In the genomic region with DNA sequence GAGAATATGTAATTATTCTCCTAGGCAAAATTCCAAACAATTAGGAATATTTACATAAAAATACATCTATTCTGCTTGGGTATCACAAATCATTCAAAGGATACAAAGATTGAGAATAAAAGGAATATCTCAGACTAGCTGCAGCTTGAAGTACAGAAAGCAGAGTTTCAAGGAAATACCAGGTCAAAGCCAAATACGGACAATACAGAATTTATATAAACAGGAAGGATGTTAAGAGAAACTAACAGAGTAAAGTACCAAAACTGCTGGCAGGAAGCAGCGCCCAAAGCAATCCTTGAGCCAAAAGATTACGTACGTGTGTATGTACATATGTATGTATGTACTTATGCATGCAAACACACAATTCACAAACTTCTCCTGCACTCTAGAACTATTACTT, we compare ENCODE assay signal across 11 cellular contexts.
DNase-seq lines count a peak whose midpoint lies in the region; ATAC-seq and TF ChIP-seq lines count a peak whose summit lies in the region.
"Had no signal": no experiment of that assay in that cellular context is flagged by ENCODE, and none has a peak within 500 bp of the region (broad histone marks: within the 10 kb centered on the region; RNA-seq: fewer than 3 reads in every experiment).

No MANE protein-coding gene starts in this region.

- H3K27me3 Mint-ChIP-seq in CD4-positive, alpha-beta memory T cell, result no peaks in the 10 kb centered on the region
- no peaks in the 10 kb centered on the region for H3K27me3 Mint-ChIP-seq in activated B cell treated with CpG ODN at 0.5 μM for 24 hours

- peak overlapping the region in 5 of 8 donors; percentile 29 to 70 (median 65) for H3K4me3 Mint-ChIP-seq in CD4-positive, alpha-beta memory T cell
- H3K4me3 Mint-ChIP-seq in activated B cell treated with CpG ODN at 0.5 μM for 24 hours, result no peak overlapping the region

- intact Hi-C loops in CD4-positive, alpha-beta memory T cell (cut with micrococcal nuclease), result no loop called here
- intact Hi-C loops in activated B cell treated with CpG ODN at 0.5 μM for 24 hours (cut with micrococcal nuclease), result no loop called here

- no peak for TF ChIP-seq CTCF in activated B cell treated with CpG ODN at 0.5 μM for 24 hours (IDR thresholded peaks at IDR 0.05)

- no peak overlapping the region for H3K4me3 ChIP-seq in CD4-positive, alpha-beta memory T cell (ENCODE audit: low read length in 2 of 2)
- no peak overlapping the region for H3K4me3 ChIP-seq in HAP-1
- H3K4me3 ChIP-seq: right atrium auricular region had no signal

- no peaks in the 10 kb centered on the region for H3K27me3 ChIP-seq in CD4-positive, alpha-beta memory T cell (ENCODE audit: insufficient read depth, low read length)
- no peaks in the 10 kb centered on the region for H3K27me3 ChIP-seq in HAP-1 (ENCODE audit: low read depth)
- H3K27me3 ChIP-seq: right atrium auricular region had no signal

- no peaks in the 10 kb centered on the region for H3K9me3 ChIP-seq in CD4-positive, alpha-beta memory T cell (ENCODE audit: control insufficient read depth in 1 of 2, low read length in 2 of 2)
- no peaks in the 10 kb centered on the region for H3K9me3 ChIP-seq in HAP-1
- H3K9me3 ChIP-seq: right atrium auricular region had no signal

- POLR2A ChIA-PET in CD4-positive, alpha-beta memory T cell (lab: Charles Lee; ENCODE audit: partially characterized antibody), result no interaction called here
- POLR2A ChIA-PET in activated B cell treated with CpG ODN at 0.5 μM for 24 hours (lab: Charles Lee), result no interaction called here

- in situ Hi-C loops in HAP-1 (cut with MboI; ENCODE audit: low sequenced_read_pairs), result no loop called here

- DNase-seq in CD4-positive, alpha-beta memory T cell, result peak in 2 of 5 donors; percentile 13 to 18
- DNase-seq in HAP-1 (ENCODE audit: low spot score in 2 of 2) (peak; percentile 33 to 92), activated B cell treated with CpG ODN at 0.5 μM for 24 hours (no peak), left lobe of liver (ENCODE audit: low spot score) (no peak), activated gamma-delta T cell (lab: John Stamatoyannopoulos, UW) (no peak), NCI-H82 (lab: John Stamatoyannopoulos, UW) (no peak), NCI-H748 treated with DMSO at 0.1 percent for 48 hours (lab: John Stamatoyannopoulos, UW) (no peak)
- DNase-seq in activated effector memory CD4-positive, alpha-beta T cell treated with anti-CD3 and anti-CD28 coated beads, Interleukin-2, amount 50 U/mL, for 16 hours, result no peak
- DNase-seq: central memory CD4-positive, alpha-beta T cell; NCI-H524 had no signal

- H3K27ac Mint-ChIP-seq in CD4-positive, alpha-beta memory T cell, result peak overlapping the region in 6 of 7 donors; percentile 17 to 62 (median 42)
- H3K27ac Mint-ChIP-seq in activated B cell treated with CpG ODN at 0.5 μM for 24 hours, result peak overlapping the region; percentile 30

- CTCF ChIA-PET in CD4-positive, alpha-beta memory T cell (lab: Charles Lee; ENCODE audit: partially characterized antibody), result no interaction called here
- CTCF ChIA-PET in activated B cell treated with CpG ODN at 0.5 μM for 24 hours (lab: Charles Lee), result no interaction called here

- no peak overlapping the region for H3K27ac ChIP-seq in CD4-positive, alpha-beta memory T cell (ENCODE audit: low read depth, low read length)
- H3K27ac ChIP-seq: right atrium auricular region had no signal

- H3K36me3 Mint-ChIP-seq in CD4-positive, alpha-beta memory T cell, result peaks cover 25 to 48% of the 10 kb centered on the region in 2 donors
- H3K36me3 Mint-ChIP-seq in activated B cell treated with CpG ODN at 0.5 μM for 24 hours (ENCODE audit: low read depth), result peaks cover 31% of the 10 kb centered on the region

- peaks cover 0 to 22% (median 14%) of the 10 kb centered on the region in 8 donors for H3K9me3 Mint-ChIP-seq in CD4-positive, alpha-beta memory T cell
- H3K9me3 Mint-ChIP-seq in activated B cell treated with CpG ODN at 0.5 μM for 24 hours, result peaks cover 6% of the 10 kb centered on the region

- H3K4me1 ChIP-seq in CD4-positive, alpha-beta memory T cell (ENCODE audit: insufficient read depth, low read length), result peaks cover 25% of the 10 kb centered on the region
- peaks cover 18% of the 10 kb centered on the region for H3K4me1 ChIP-seq in HAP-1

- H3K36me3 ChIP-seq in CD4-positive, alpha-beta memory T cell (ENCODE audit: insufficient read depth, low read length), result peaks cover 14% of the 10 kb centered on the region
- peaks cover 8% of the 10 kb centered on the region; the same call in 1 of the 2 replicates for H3K36me3 ChIP-seq in HAP-1 (replicated peaks)

- peaks cover 35 to 55% (median 47%) of the 10 kb centered on the region in 4 donors for H3K4me1 Mint-ChIP-seq in CD4-positive, alpha-beta memory T cell
- peaks cover 27% of the 10 kb centered on the region for H3K4me1 Mint-ChIP-seq in activated B cell treated with CpG ODN at 0.5 μM for 24 hours

- ATAC-seq in activated B cell treated with CpG ODN at 0.5 μM for 24 hours (ENCODE audit: low read depth) (no peak), left lobe of liver (peak; percentile 36)

Comparison
In these comparisons a context has a peak if more than half of its experiments do, and no peak if none do; other contexts are left out.
1. DNase-seq: peak in HAP-1 (2 of 2); none in activated B cell treated with CpG ODN at 0.5 μM for 24 hours (single experiment), left lobe of liver (single experiment), activated gamma-delta T cell (single experiment), activated effector memory CD4-positive, alpha-beta T cell treated with anti-CD3 and anti-CD28 coated beads, Interleukin-2, amount 50 U/mL, for 16 hours (single experiment), NCI-H82 (single experiment) and NCI-H748 treated with DMSO at 0.1 percent for 48 hours (single experiment).